Comparison of ENCODE assay signal across 10 cellular contexts in genomic region chr20:11777861-11778570, GRCh38.
DNase-seq lines count a peak whose midpoint lies in the region; TF ChIP-seq lines count a peak whose summit lies in the region.
"Had no signal": no experiment of that assay in that cellular context is flagged by ENCODE, and none has a peak within 500 bp of the region (broad histone marks: within the 10 kb centered on the region; RNA-seq: fewer than 3 reads in every experiment).

No MANE protein-coding gene starts in this region.

- peak overlapping the region; percentile 71 for H3K9ac ChIP-seq in skeletal muscle satellite cell (ENCODE audit: low read depth, low read length)

- TF ChIP-seq CTCF in fibroblast of mammary gland (conservative IDR thresholded peaks at IDR 0.05; ENCODE audit: control insufficient read depth, insufficient read depth, low read depth, low read length), result no peak

- peak; percentile 48 for DNase-seq in HCEC 1CT
- DNase-seq in NCI-H748 (lab: John Stamatoyannopoulos, UW; ENCODE audit: unreplicated experiment), result peak; percentile 90
- peak; percentile 18 for DNase-seq in fibroblast of mammary gland (ENCODE audit: low read depth)
- no peak for DNase-seq in effector memory CD4-positive, alpha-beta T cell
- no peak for DNase-seq in HK-2 (ENCODE audit: unreplicated experiment)
- DNase-seq in erythroblast (lab: John Stamatoyannopoulos, UW), result no peak
- DNase-seq: activated naive CD4-positive, alpha-beta T cell treated with anti-CD3 and anti-CD28 coated beads, Interleukin-2, amount 50 U/mL, for 16 hours; NCI-H82; occipital lobe had no signal

- no peak overlapping the region for H3K4me3 ChIP-seq in fibroblast of mammary gland (ENCODE audit: control insufficient read depth, low read depth, low read length)
- H3K4me3 ChIP-seq in skeletal muscle satellite cell (ENCODE audit: low read length), result peak overlapping the region; percentile 50
- H3K4me3 ChIP-seq in effector memory CD4-positive, alpha-beta T cell (ENCODE audit: insufficient read depth, low read depth, low read length, poor library complexity, severe bottlenecking), result no peak overlapping the region

- no peaks in the 10 kb centered on the region for H3K27me3 ChIP-seq in skeletal muscle satellite cell (ENCODE audit: control insufficient read depth, insufficient read depth, low read length)
- H3K27me3 ChIP-seq in effector memory CD4-positive, alpha-beta T cell (replicated peaks; ENCODE audit: control insufficient read depth, insufficient read depth, low read length, poor library complexity, severe bottlenecking), result no peaks in the 10 kb centered on the region

- no peak overlapping the region for H3K27ac ChIP-seq in effector memory CD4-positive, alpha-beta T cell (ENCODE audit: insufficient read depth, low read length, poor library complexity, severe bottlenecking)

- peaks cover 14% of the 10 kb centered on the region for H3K4me1 ChIP-seq in skeletal muscle satellite cell (ENCODE audit: control insufficient read depth, insufficient read depth, low read length)
- no peaks in the 10 kb centered on the region for H3K4me1 ChIP-seq in effector memory CD4-positive, alpha-beta T cell (ENCODE audit: control insufficient read depth, insufficient read depth, low read length, poor library complexity, severe bottlenecking)

- H3K36me3 ChIP-seq in skeletal muscle satellite cell (ENCODE audit: insufficient read depth, low read length), result no peaks in the 10 kb centered on the region
- no peaks in the 10 kb centered on the region for H3K36me3 ChIP-seq in effector memory CD4-positive, alpha-beta T cell (ENCODE audit: control insufficient read depth, insufficient read depth, low read length)

- no peaks in the 10 kb centered on the region for H3K9me3 ChIP-seq in skeletal muscle satellite cell (replicated peaks; ENCODE audit: low read length)
- no peaks in the 10 kb centered on the region for H3K9me3 ChIP-seq in effector memory CD4-positive, alpha-beta T cell (ENCODE audit: control insufficient read depth, low read length)

- no peak for TF ChIP-seq POLR2A in erythroblast (IDR thresholded peaks at IDR 0.05; ENCODE audit: low read length)

- H3K4me2 ChIP-seq in skeletal muscle satellite cell (ENCODE audit: low read length), result peak overlapping the region; percentile 77

Comparison
In these comparisons a context has a peak if more than half of its experiments do, and no peak if none do; other contexts are left out.
1. DNase-seq: peak in HCEC 1CT (single experiment), NCI-H748 (single experiment) and fibroblast of mammary gland (single experiment); none in effector memory CD4-positive, alpha-beta T cell (0 of 3), HK-2 (single experiment) and erythroblast (0 of 2).